ENCODE assay signal across 1 cellular context in the genomic region with DNA sequence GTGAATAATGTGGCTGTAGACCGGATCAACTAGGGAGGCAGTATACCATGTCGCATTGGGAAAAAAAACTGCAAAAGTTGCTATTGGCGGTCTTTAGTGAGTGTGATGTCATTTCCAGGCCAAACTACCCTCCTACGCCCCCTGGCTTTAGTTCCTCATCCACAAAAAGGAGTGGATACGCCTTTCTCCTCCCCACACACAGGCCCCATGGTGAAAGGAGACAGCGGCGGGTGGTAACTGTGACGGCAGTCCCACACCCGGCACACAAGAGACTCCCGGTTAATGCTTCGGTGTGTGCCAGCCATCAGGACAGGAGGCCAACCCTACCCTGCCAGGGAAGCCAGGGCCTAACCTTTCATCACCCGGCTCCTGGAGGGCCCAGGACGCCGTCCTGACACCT.
TF ChIP-seq lines count a peak whose summit lies in the region.

No MANE protein-coding gene starts in this region.

TF ChIP-seq in H1, 55 proteins besides CTCF, POLR2A, EP300 and RAD21 (continued from another document):
- TF ChIP-seq CREB1 (IDR thresholded peaks at IDR 0.05), result peak; percentile 51; the same call in 1 of the 2 replicates
- 0 out of 2 replicates have a peak, but pooled peaks have one; percentile 27 for TF ChIP-seq JUND (IDR thresholded peaks at IDR 0.05; ENCODE audit: low read length)
- TF ChIP-seq SP1 (IDR thresholded peaks at IDR 0.05; ENCODE audit: low read depth, low read length), result no peak
